ENCODE assay signal across 8 cellular contexts in the genomic region with DNA sequence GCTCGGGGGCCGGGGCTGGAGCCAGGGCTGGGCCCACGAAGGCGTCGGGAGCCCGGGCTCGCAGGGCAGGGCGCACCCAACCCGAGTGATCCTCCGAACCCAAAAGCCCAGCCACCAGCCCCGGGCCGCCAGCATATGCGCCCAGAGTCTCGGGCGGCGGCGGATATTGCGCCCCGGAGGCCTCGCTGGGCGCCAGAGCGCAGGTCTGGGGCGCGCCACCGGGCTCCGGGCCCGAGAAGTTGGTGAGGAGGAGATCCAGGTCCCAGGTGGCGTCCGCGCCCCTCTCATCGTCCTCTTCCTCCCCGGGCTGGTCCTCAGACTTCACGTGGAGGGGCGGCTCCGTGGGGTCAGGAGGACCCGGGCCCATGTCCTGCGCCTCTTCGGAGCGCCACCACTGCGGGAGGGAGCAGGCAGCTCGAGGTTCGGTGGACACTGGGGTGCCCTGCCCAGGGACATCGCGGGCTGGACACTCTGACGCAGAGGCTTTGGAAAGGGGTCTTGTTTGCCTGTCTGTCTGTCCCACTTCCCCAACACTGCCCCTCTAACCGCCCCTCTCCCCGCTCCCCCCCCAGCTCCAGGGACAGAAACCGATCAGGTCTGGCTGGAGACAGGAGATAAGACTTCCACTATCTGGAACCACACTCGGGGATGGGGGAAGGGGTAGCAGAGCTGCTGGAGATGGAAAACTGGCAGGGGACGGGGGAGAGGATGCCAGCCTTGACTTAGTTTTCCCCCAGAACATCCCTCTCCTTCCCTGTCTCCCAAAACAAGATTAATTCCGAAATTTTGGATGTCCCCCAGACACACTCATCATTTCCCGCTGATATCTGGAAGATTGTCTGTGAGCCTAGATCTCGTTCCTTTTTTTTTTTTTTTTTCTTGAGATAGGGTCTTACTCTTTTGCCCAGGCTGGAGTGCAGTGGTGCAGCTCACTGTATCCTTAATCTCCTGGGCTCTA. TPM values are rescaled to one million over a fixed set of nuclear protein-coding genes. Genes with fewer than 3 reads are reported as not detected.
DNase-seq lines count a peak whose midpoint lies in the region; ATAC-seq, FAIRE-seq and TF ChIP-seq lines count a peak whose summit lies in the region.

No MANE protein-coding gene starts in this region.

- no peak for FAIRE-seq in astrocyte (lab: Jason Lieb, UNC)

- no peak overlapping the region for H3K9ac ChIP-seq in astrocyte (ENCODE audit: low read length)

- no peak overlapping the region for H3K4me3 Mint-ChIP-seq in astrocyte (ENCODE audit: unreplicated experiment)
- peak overlapping the region; percentile 58 for H3K4me3 Mint-ChIP-seq in memory B cell

- H4K20me1 ChIP-seq in astrocyte (ENCODE audit: insufficient read depth, low read length): no peaks in the 10 kb centered on the region

- H3K79me2 ChIP-seq in astrocyte (ENCODE audit: insufficient read depth, low read length): no peaks in the 10 kb centered on the region

- peak overlapping the region; percentile 57 for H3K4me3 ChIP-seq in left ventricle myocardium inferior
- H3K4me3 ChIP-seq in astrocyte (ENCODE audit: insufficient read depth, low read depth, low read length): peak overlapping the region; percentile 5

- H3K36me3 ChIP-seq in left ventricle myocardium inferior (no peaks in the 10 kb centered on the region), astrocyte (ENCODE audit: insufficient read depth, low read length) (no peaks in the 10 kb centered on the region)

- H3K27me3 Mint-ChIP-seq in astrocyte (ENCODE audit: low read depth, unreplicated experiment): peaks cover 35% of the 10 kb centered on the region
- H3K27me3 Mint-ChIP-seq in memory B cell: no peaks in the 10 kb centered on the region

- no peak for DNase-seq in left ventricle myocardium inferior
- no peak for DNase-seq in Right ventricle myocardium inferior (ENCODE audit: missing footprints)
- DNase-seq in astrocyte (ENCODE audit: low read depth): no peak
- no peak for DNase-seq in memory B cell (ENCODE audit: low spot score in 2 of 2)
- no peak for DNase-seq in middle frontal gyrus (ENCODE audit: extremely low spot score, low spot score)
- DNase-seq in NCI-H2081 (lab: John Stamatoyannopoulos, UW): no peak
- no peak for DNase-seq in DMS53 (lab: John Stamatoyannopoulos, UW)
- no peak for DNase-seq in stimulated activated CD4-positive, alpha-beta T cell treated with anti-CD3 and anti-CD28 coated beads, Interleukin-4, amount 100 ng/mL, for 24 hours

- no peak for TF ChIP-seq CTCF in left ventricle myocardium inferior (IDR thresholded peaks at IDR 0.05; ENCODE audit: borderline replicate concordance)
- TF ChIP-seq CTCF in astrocyte (IDR thresholded peaks at IDR 0.05; ENCODE audit: insufficient read depth, low read depth, low read length): no peak

- H3K4me2 ChIP-seq in astrocyte (ENCODE audit: low read length): peak overlapping the region; percentile 70

- no peak overlapping the region for H2AFZ ChIP-seq in astrocyte (ENCODE audit: low read depth, low read length)

- H3K27ac Mint-ChIP-seq in astrocyte (ENCODE audit: unreplicated experiment) (no peak overlapping the region), memory B cell (no peak overlapping the region)

- peaks cover 18% of the 10 kb centered on the region for H3K4me1 ChIP-seq in left ventricle myocardium inferior
- H3K4me1 ChIP-seq in astrocyte (ENCODE audit: insufficient read depth, low read length): peaks cover 3% of the 10 kb centered on the region

- H3K27me3 ChIP-seq in left ventricle myocardium inferior (ENCODE audit: low read depth) (peaks cover 53% of the 10 kb centered on the region), astrocyte (ENCODE audit: insufficient read depth, low read length) (peaks cover 22% of the 10 kb centered on the region)

- H3K9me3 Mint-ChIP-seq in astrocyte (ENCODE audit: unreplicated experiment) (no peaks in the 10 kb centered on the region), memory B cell (peaks cover 1% of the 10 kb centered on the region)

- H3K4me1 Mint-ChIP-seq in astrocyte (ENCODE audit: low read depth, unreplicated experiment) (no peaks in the 10 kb centered on the region), memory B cell (peaks cover 14% of the 10 kb centered on the region)

- intact Hi-C loops in left ventricle myocardium inferior (cut with micrococcal nuclease) (no loop called here), Right ventricle myocardium inferior (cut with DNase I) (loop anchor here (5.0 kb wide), 1 partner anchor 81 kb away; a partner anchor contains a TSS)

- H3K27ac ChIP-seq in left ventricle myocardium inferior (replicated peaks) (no peak overlapping the region), astrocyte (ENCODE audit: low read depth, low read length) (no peak overlapping the region)

- no peak for ATAC-seq in Right ventricle myocardium inferior
- ATAC-seq in memory B cell (ENCODE audit: low read depth): no peak

- no peaks in the 10 kb centered on the region for H3K36me3 Mint-ChIP-seq in astrocyte (ENCODE audit: low read depth, unreplicated experiment)
- H3K36me3 Mint-ChIP-seq in memory B cell: no peaks in the 10 kb centered on the region

- H3K9me3 ChIP-seq in left ventricle myocardium inferior (replicated peaks): peaks cover 11% of the 10 kb centered on the region
- H3K9me3 ChIP-seq in astrocyte (ENCODE audit: insufficient read depth, low read depth, low read length): peaks cover 17% of the 10 kb centered on the region

RNA-seq across cellular contexts. Expression of a gene that starts 1.0 kb away (rescaled TPM):
- total RNA-seq in left ventricle myocardium inferior: not detected
- total RNA-seq in Right ventricle myocardium inferior: not detected
- total RNA-seq in astrocyte: 0.17 TPM in 1 of 2 replicates, not detected in the other

RNA-seq across cellular contexts. Expression of a gene that starts 4.8 kb away (rescaled TPM):
- total RNA-seq in left ventricle myocardium inferior (19.7 TPM), Right ventricle myocardium inferior (18.8 TPM), astrocyte (33.1 and 37.8 TPM in 2 replicates)

RNA-seq across cellular contexts. Expression of a gene that starts 4.9 kb away (rescaled TPM):
- total RNA-seq in left ventricle myocardium inferior: 41.8 TPM
- 33.4 TPM for total RNA-seq in Right ventricle myocardium inferior
- total RNA-seq in astrocyte: 15.5 and 17.5 TPM in 2 replicates

RNA-seq across cellular contexts. Expression of a gene that starts 33.1 kb away (rescaled TPM):
- total RNA-seq in left ventricle myocardium inferior: not detected
- not detected for total RNA-seq in Right ventricle myocardium inferior
- 0.50 TPM in 1 of 2 replicates, not detected in the other for total RNA-seq in astrocyte

RNA-seq across cellular contexts. Expression of a gene that starts 47.5 kb away (rescaled TPM):
- total RNA-seq in left ventricle myocardium inferior (37.8 TPM), Right ventricle myocardium inferior (37.6 TPM), astrocyte (76.7 and 80.4 TPM in 2 replicates)
